In the genomic region with DNA sequence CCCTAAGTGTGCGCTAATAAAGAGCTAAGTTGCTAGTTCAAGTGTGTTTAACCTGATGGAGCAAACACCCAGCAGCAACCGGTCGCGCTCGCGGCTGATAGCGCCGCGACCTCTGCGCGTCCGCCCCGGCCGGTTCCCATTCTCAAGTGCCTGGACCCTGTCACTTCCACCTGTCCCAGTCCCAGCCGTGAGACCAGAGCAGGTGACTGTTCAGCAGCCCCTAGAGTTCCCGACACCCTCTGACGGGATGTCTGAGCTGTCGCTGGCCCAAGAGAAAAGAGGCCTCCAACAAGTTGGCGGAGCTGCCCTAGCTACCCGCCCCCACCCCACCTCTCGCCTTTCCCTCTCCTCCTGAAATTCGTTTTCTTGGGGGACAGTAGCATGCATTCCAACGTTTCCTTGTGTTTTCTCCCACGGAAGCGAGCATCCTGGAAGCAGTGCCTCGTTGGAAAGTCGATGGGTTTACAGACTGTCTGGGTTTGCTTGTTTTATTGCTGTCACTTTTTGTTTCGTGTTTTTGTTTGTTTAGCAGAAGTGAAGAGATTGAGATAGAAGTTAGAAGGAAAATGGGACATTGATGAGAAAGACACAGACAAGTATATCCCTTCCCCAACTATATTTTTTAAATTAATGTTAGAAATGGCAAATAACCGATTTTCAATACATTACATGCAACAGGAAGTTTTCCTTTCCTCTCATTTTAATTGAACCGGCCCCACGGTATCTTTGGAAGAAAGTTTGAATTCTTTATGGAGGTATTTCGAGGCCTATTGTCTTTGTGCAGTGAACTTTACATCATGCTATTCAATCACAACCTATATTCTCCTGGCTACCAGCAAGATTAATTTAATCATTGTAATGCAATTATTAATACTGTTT, we compare ENCODE assay signal across 1 cellular context.
TF ChIP-seq lines count a peak whose summit lies in the region.

No MANE protein-coding gene starts in this region.

TF ChIP-seq in HepG2, 621 proteins besides CTCF, POLR2A, EP300 and RAD21 (continued from another document):
- TF ChIP-seq CBX2 (IDR thresholded peaks at IDR 0.05; ENCODE audit: low read depth, low read length): peak; percentile 83
- no peak for TF ChIP-seq CBX2 (CRISPR knock-in tag; IDR thresholded peaks at IDR 0.05; ENCODE audit: low read depth)
- TF ChIP-seq RNF2 (conservative IDR thresholded peaks at IDR 0.05; ENCODE audit: low read depth): peak; percentile 77
- no peak for TF ChIP-seq NFE2L2 (IDR thresholded peaks at IDR 0.05; ENCODE audit: low read length)
- peak; percentile 66; the same call in 1 of the 2 replicates for TF ChIP-seq EZH2 (conservative IDR thresholded peaks at IDR 0.05; ENCODE audit: low read depth, low read length)
- TF ChIP-seq, protein P1, sequence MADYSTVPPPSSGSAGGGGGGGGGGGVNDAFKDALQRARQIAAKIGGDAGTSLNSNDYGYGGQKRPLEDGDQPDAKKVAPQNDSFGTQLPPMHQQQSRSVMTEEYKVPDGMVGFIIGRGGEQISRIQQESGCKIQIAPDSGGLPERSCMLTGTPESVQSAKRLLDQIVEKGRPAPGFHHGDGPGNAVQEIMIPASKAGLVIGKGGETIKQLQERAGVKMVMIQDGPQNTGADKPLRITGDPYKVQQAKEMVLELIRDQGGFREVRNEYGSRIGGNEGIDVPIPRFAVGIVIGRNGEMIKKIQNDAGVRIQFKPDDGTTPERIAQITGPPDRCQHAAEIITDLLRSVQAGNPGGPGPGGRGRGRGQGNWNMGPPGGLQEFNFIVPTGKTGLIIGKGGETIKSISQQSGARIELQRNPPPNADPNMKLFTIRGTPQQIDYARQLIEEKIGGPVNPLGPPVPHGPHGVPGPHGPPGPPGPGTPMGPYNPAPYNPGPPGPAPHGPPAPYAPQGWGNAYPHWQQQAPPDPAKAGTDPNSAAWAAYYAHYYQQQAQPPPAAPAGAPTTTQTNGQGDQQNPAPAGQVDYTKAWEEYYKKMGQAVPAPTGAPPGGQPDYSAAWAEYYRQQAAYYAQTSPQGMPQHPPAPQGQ (CRISPR knock-in tag; IDR thresholded peaks at IDR 0.05; ENCODE audit: borderline replicate concordance): no peak
